ENCODE assay signal across 36 cellular contexts in genomic region chr5:135322271-135322670, GRCh38.
"Had no signal": no experiment of that assay in that cellular context is flagged by ENCODE, and none has a peak within 500 bp of the region (broad histone marks: within the 10 kb centered on the region; RNA-seq: fewer than 3 reads in every experiment).

No MANE protein-coding gene starts in this region.

- DNase-seq: activated CD4-positive, alpha-beta T cell treated with anti-CD3 and anti-CD28 coated beads for 36 hours; activated CD4-positive, alpha-beta T cell treated with anti-CD3 and anti-CD28 coated beads, Interleukin-2, amount 10 ng/mL, durations not matched to agents 7 days and 5 days; activated CD4-positive, alpha-beta T cell treated with anti-CD3 and anti-CD28 coated beads, Interleukin-2, amount 50 U/mL, for 48 hours; activated CD8-positive, alpha-beta T cell treated with anti-CD3 and anti-CD28 coated beads, Interleukin-2, amount 10 ng/mL, durations not matched to agents 7 days and 5 days; activated T-cell treated with anti-CD3 and anti-CD28 coated beads, Interleukin-2, amount 50 U/mL, for 24 hours; body of pancreas; caudate nucleus; cerebellar nuclear complex; Kasumi-1; KG1; MG63; NCI-H1048; NCI-H1105 treated with DMSO at 0.1 percent for 48 hours; NCI-H1436; NCI-H1694; NCI-H1930; NCI-H2081 treated with DMSO at 0.1 percent for 48 hours; NCI-H510A; NCI-H526; NCI-H748 treated with DMSO at 0.1 percent for 48 hours; NK-92 treated with Interleukin-12 subunit alpha and Interleukin-12 subunit beta, amount 100 ng/mL, for 24 hours; PC-3; Peyer's patch; RPMI8226; SIG-M5; T-cell; T-helper 17 cell; T1000 had no signal

- ATAC-seq: activated CD4-positive, alpha-beta T cell treated with anti-CD3 and anti-CD28 coated beads for 36 hours; activated CD4-positive, CD25-positive, alpha-beta regulatory T cell treated with anti-CD3 and anti-CD28 coated beads, Interleukin-2, amount 50 U/mL, for 24 hours; activated CD8-positive, alpha-beta T cell treated with anti-CD3 and anti-CD28 coated beads, Interleukin-2, amount 10 ng/mL, durations not matched to agents 7 days and 5 days; body of pancreas; PC-3; Right ventricle myocardium inferior; SK-N-SH treated with all-trans-retinoic acid at 6 μM for 48 hours; T-cell; T-helper 17 cell had no signal

- H3K4me1 Mint-ChIP-seq: IgD-negative memory B cell had no signal

- H3K27me3 ChIP-seq: body of pancreas, breast epithelium, MG63, Peyer's patch had no signal

- H3K4me3 Mint-ChIP-seq: activated CD4-positive, alpha-beta T cell treated with anti-CD3 and anti-CD28 coated beads for 36 hours; activated CD4-positive, alpha-beta T cell treated with anti-CD3 and anti-CD28 coated beads, Interleukin-2, amount 10 ng/mL, durations not matched to agents 7 days and 5 days; activated CD8-positive, alpha-beta T cell treated with anti-CD3 and anti-CD28 coated beads, Interleukin-2, amount 10 ng/mL, durations not matched to agents 7 days and 5 days; activated naive CD4-positive, alpha-beta T cell treated with anti-CD3 and anti-CD28 coated beads, Interleukin-2, amount 10 ng/mL, durations not matched to agents 7 days and 5 days; activated naive CD8-positive, alpha-beta T cell; activated T-cell treated with anti-CD3 and anti-CD28 coated beads, Interleukin-2, amount 50 U/mL, for 24 hours; IgD-negative memory B cell; T-cell; T-helper 17 cell had no signal

- H3K4me3 ChIP-seq: body of pancreas, breast epithelium, MG63, Peyer's patch had no signal

- H3K36me3 Mint-ChIP-seq: activated naive CD8-positive, alpha-beta T cell; IgD-negative memory B cell had no signal

- H3K9me3 Mint-ChIP-seq: activated CD4-positive, alpha-beta T cell treated with anti-CD3 and anti-CD28 coated beads, Interleukin-2, amount 10 ng/mL, durations not matched to agents 7 days and 5 days; activated naive CD4-positive, alpha-beta T cell treated with anti-CD3 and anti-CD28 coated beads, Interleukin-2, amount 10 ng/mL, durations not matched to agents 7 days and 5 days; activated T-cell treated with anti-CD3 and anti-CD28 coated beads, Interleukin-2, amount 50 U/mL, for 24 hours; activated T-helper 2 cell treated with anti-CD3 and anti-CD28 coated beads, Interferon-gamma antibody, Interleukin-2, Interleukin-4, amounts not matched to agents 10 μg/mL and 5 μg/mL and 100 μg/mL, durations not matched to agents 14 hours and 24 hours and 36 hours; IgD-negative memory B cell; T-cell had no signal

- H3K9me3 ChIP-seq: body of pancreas, breast epithelium, MG63, Peyer's patch had no signal

- H3K4me1 ChIP-seq: body of pancreas, breast epithelium, Peyer's patch had no signal

- H3K27ac Mint-ChIP-seq: activated CD4-positive, alpha-beta T cell treated with anti-CD3 and anti-CD28 coated beads for 36 hours; activated CD4-positive, alpha-beta T cell treated with anti-CD3 and anti-CD28 coated beads, Interleukin-2, amount 10 ng/mL, durations not matched to agents 7 days and 5 days; activated CD8-positive, alpha-beta T cell treated with anti-CD3 and anti-CD28 coated beads, Interleukin-2, amount 10 ng/mL, durations not matched to agents 7 days and 5 days; activated naive CD4-positive, alpha-beta T cell treated with anti-CD3 and anti-CD28 coated beads, Interleukin-2, amount 10 ng/mL, durations not matched to agents 7 days and 5 days; activated naive CD8-positive, alpha-beta T cell; activated T-cell treated with anti-CD3 and anti-CD28 coated beads, Interleukin-2, amount 50 U/mL, for 24 hours; activated T-helper 2 cell treated with anti-CD3 and anti-CD28 coated beads, Interferon-gamma antibody, Interleukin-2, Interleukin-4, amounts not matched to agents 10 μg/mL and 5 μg/mL and 100 μg/mL, durations not matched to agents 14 hours and 24 hours and 36 hours; IgD-negative memory B cell; T-helper 17 cell had no signal

- H3K27me3 Mint-ChIP-seq: activated CD4-positive, alpha-beta T cell treated with anti-CD3 and anti-CD28 coated beads for 36 hours; activated CD4-positive, alpha-beta T cell treated with anti-CD3 and anti-CD28 coated beads, Interleukin-2, amount 10 ng/mL, durations not matched to agents 7 days and 5 days; activated naive CD4-positive, alpha-beta T cell treated with anti-CD3 and anti-CD28 coated beads, Interleukin-2, amount 10 ng/mL, durations not matched to agents 7 days and 5 days; activated naive CD8-positive, alpha-beta T cell; activated T-cell treated with anti-CD3 and anti-CD28 coated beads, Interleukin-2, amount 50 U/mL, for 24 hours; IgD-negative memory B cell; T-cell; T-helper 17 cell had no signal

- H3K27ac ChIP-seq: body of pancreas, breast epithelium, Peyer's patch had no signal

- H3K36me3 ChIP-seq: breast epithelium, MG63, Peyer's patch had no signal
